Comparison of ENCODE assay signal across 8 cellular contexts in the genomic region with DNA sequence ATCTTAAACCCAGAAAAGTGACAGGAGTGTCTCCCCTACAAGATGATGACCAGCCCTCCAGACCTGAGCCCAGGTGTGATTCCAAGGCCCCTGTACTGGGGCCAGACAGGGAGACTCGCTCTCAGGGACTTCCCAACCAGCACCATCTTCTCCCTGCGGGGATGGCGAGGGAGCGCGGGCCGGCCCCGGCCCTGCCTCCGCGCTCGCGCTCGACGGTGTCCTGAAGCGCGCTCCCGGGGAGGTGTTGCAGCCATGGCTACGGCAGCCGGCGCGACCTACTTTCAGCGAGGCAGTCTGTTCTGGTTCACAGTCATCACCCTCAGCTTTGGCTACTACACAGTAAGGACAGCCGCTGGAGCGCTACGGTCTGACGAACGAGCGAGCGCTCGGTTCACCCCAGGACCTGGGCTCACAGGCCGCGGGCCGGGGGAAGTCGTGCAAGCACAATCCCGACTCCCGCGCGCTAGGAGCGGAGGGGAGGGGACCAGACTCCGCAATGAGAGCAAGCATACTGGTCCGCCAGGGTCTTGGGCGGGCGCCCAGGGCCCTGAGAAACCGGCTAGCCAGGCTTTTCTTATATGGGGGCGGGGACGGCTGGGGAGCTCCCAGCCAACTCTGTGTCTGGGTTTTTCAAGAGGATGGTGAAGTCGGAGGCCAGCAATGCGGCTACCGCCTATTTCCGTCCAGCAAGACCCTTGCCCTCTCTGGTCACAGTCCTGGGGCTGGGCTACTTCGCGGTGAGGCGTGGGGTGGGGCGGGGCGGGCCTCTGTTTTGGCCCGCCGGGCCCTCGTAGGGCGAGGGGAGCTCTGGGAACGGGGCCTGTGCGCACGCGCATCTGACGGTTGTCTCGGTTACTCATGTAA. TPM values are rescaled to one million over a fixed set of nuclear protein-coding genes. Genes with fewer than 3 reads are reported as not detected.
A peak's percentile ranks its signal among the peaks of the same experiment; 100 is the strongest.
DNase-seq lines count a peak whose midpoint lies in the region; ATAC-seq and TF ChIP-seq lines count a peak whose summit lies in the region.

A gene with protein sequence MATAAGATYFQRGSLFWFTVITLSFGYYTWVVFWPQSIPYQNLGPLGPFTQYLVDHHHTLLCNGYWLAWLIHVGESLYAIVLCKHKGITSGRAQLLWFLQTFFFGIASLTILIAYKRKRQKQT (plus strand): TSS at position 218 of the 864 bp plus-strand sequence. CDS start 35 bp downstream, at position 253.

- no peak for TF ChIP-seq CTCF in Loucy (conservative IDR thresholded peaks at IDR 0.05; ENCODE audit: low read length)
- no peak for TF ChIP-seq CTCF in foreskin keratinocyte (conservative IDR thresholded peaks at IDR 0.05)

- H3K4me3 ChIP-seq in H7 (ENCODE audit: insufficient read depth, low read depth, low read length) (peak within 1 kb of the TSS; percentile 78), Loucy (ENCODE audit: low read length, poor library complexity, severe bottlenecking) (peak within 1 kb of the TSS; percentile 93), SJCRH30 (peak within 1 kb of the TSS; percentile 71), neuron (ENCODE audit: low read length) (peak within 1 kb of the TSS; percentile 94)

- no peaks in the 10 kb centered on the region for H3K79me2 ChIP-seq in Loucy (ENCODE audit: insufficient read depth, low read length)

- no peaks in the 10 kb centered on the region for H4K20me1 ChIP-seq in Loucy (ENCODE audit: insufficient read depth, low read length, poor library complexity, severe bottlenecking)

- H3K9ac ChIP-seq in ES-I3 (ENCODE audit: low read depth, low read length) (peak within 1 kb of the TSS; percentile 96), Loucy (ENCODE audit: low read depth, low read length, poor library complexity, severe bottlenecking) (peak within 1 kb of the TSS; percentile 92)

- H2AFZ ChIP-seq in Loucy (ENCODE audit: low read length) = peak within 1 kb of the TSS; percentile 99
- H2AFZ ChIP-seq in neuron (ENCODE audit: low read depth, low read length) = peak within 1 kb of the TSS; percentile 100

- H3K9me2 ChIP-seq in Loucy (replicated peaks; ENCODE audit: low read depth, low read length) = no peaks in the 10 kb centered on the region

- H3K9me3 ChIP-seq in ES-I3 (ENCODE audit: control insufficient read depth, insufficient read depth, low read length) = peaks cover 2% of the 10 kb centered on the region; the same call in 1 of the 2 replicates
- H3K9me3 ChIP-seq in Loucy (ENCODE audit: insufficient read depth, low read depth, low read length) = no peaks in the 10 kb centered on the region
- no peaks in the 10 kb centered on the region for H3K9me3 ChIP-seq in SJCRH30 (replicated peaks)
- no peaks in the 10 kb centered on the region for H3K9me3 ChIP-seq in neuron (ENCODE audit: low read length)

- H3K27ac ChIP-seq in SJCRH30 = peak within 1 kb of the TSS; percentile 76
- H3K27ac ChIP-seq in foreskin keratinocyte = peak within 1 kb of the TSS; percentile 93

- H3K27me3 ChIP-seq in H7 (ENCODE audit: control insufficient read depth, insufficient read depth, low read length) (no peaks in the 10 kb centered on the region), Loucy (ENCODE audit: insufficient read depth, low read length, poor library complexity, severe bottlenecking) (no peaks in the 10 kb centered on the region), SJCRH30 (no peaks in the 10 kb centered on the region), foreskin keratinocyte (no peaks in the 10 kb centered on the region), neuron (ENCODE audit: insufficient read depth, low read length) (no peaks in the 10 kb centered on the region)

- H3K4me2 ChIP-seq in Loucy (ENCODE audit: low read depth, low read length, poor library complexity, severe bottlenecking) = peak within 1 kb of the TSS; percentile 100

- no peaks in the 10 kb centered on the region for H3K36me3 ChIP-seq in ES-I3 (ENCODE audit: insufficient read depth, low read length)
- no peaks in the 10 kb centered on the region for H3K36me3 ChIP-seq in H7 (replicated peaks; ENCODE audit: control insufficient read depth, insufficient read depth, low read length)
- no peaks in the 10 kb centered on the region for H3K36me3 ChIP-seq in Loucy (ENCODE audit: insufficient read depth, low read length)
- no peaks in the 10 kb centered on the region for H3K36me3 ChIP-seq in SJCRH30
- peaks cover 11% of the 10 kb centered on the region for H3K36me3 ChIP-seq in neuron (ENCODE audit: insufficient read depth, low read length)

- peaks cover 10% of the 10 kb centered on the region for H3K4me1 ChIP-seq in ES-I3 (ENCODE audit: insufficient read depth, low read length)
- peaks cover 6% of the 10 kb centered on the region for H3K4me1 ChIP-seq in Loucy (ENCODE audit: insufficient read depth, low read length, poor library complexity, severe bottlenecking)
- no peaks in the 10 kb centered on the region; the same call in 1 of the 2 replicates for H3K4me1 ChIP-seq in SJCRH30
- peaks cover 8% of the 10 kb centered on the region for H3K4me1 ChIP-seq in foreskin keratinocyte
- peaks cover 8% of the 10 kb centered on the region for H3K4me1 ChIP-seq in neuron (ENCODE audit: insufficient read depth, low read length)

- no peaks in the 10 kb centered on the region for H3F3A ChIP-seq in Loucy (ENCODE audit: low read depth)

- peak; percentile 67 for ATAC-seq in foreskin keratinocyte

- DNase-seq in H7 = peak; percentile 92
- DNase-seq in SJCRH30 = peak; percentile 92 to 93
- peak; percentile 79 for DNase-seq in activated gamma-delta T cell treated with anti-CD3 and anti-CD28 coated beads, Interleukin-2, amount 50 U/mL, for 16 hours (ENCODE audit: low read depth)
- DNase-seq in foreskin keratinocyte = peak; percentile 56 to 76
- DNase-seq in stromal cell of bone marrow (ENCODE audit: low read depth) = peak; percentile 83

RNA-seq across cellular contexts. Expression of the gene that starts here (rescaled TPM):
- total RNA-seq in H7 (2014; rRNA removed; shearing (Covaris generic)) = 18.4 TPM in 2 replicates
- 11.1 and 12.7 TPM in 2 replicates for total RNA-seq in SJCRH30 (2014; rRNA removed; shearing (Covaris generic))
- total RNA-seq in foreskin keratinocyte = 10.3 and 11.7 TPM in 2 replicates
- 12.0 and 15.3 TPM in 2 replicates for polyA plus RNA-seq in foreskin keratinocyte

Comparison
In these comparisons a context has a peak if more than half of its experiments do, and no peak if none do; other contexts are left out.
1. Peak in every context shown above with its lines: DNase-seq, ATAC-seq, H3K4me3 ChIP-seq and H3K27ac ChIP-seq.